In genomic region chr9:91948423-91949292, GRCh38 we compare ENCODE assay signal across 8 cellular contexts. TPM values are rescaled to one million over a fixed set of nuclear protein-coding genes. Genes with fewer than 3 reads are reported as not detected.
DNase-seq lines count a peak whose midpoint lies in the region; ATAC-seq and TF ChIP-seq lines count a peak whose summit lies in the region.

No MANE protein-coding gene starts in this region.

- intact Hi-C loops in left lung (cut with DNase I), result no loop called here

- no peaks in the 10 kb centered on the region for H3K4me1 ChIP-seq in NT2/D1 (ENCODE audit: insufficient read depth, insufficient read length)
- H3K4me1 ChIP-seq in left lung, result peaks cover 21% of the 10 kb centered on the region in 2 donors
- H3K4me1 ChIP-seq in thoracic aorta (ENCODE audit: control insufficient read depth in 1 of 2, low read depth in 2 of 2), result peaks cover 0 to 18% of the 10 kb centered on the region in 2 donors

- H3K36me3 ChIP-seq in NT2/D1 (ENCODE audit: insufficient read depth, insufficient read length, low read length), result no peaks in the 10 kb centered on the region
- H3K36me3 ChIP-seq in left lung, result no peaks in the 10 kb centered on the region
- no peaks in the 10 kb centered on the region for H3K36me3 ChIP-seq in thoracic aorta

- TF ChIP-seq CTCF in chondrocyte (IDR thresholded peaks at IDR 0.05) (peak; percentile 66), left lung (IDR thresholded peaks at IDR 0.05) (no peak), thoracic aorta (IDR thresholded peaks at IDR 0.05) (no peak)

- peak; percentile 1 to 78 (median 75) for DNase-seq in NCI-H1417 (lab: John Stamatoyannopoulos, UW)
- no peak for DNase-seq in NCI-H1417 treated with DMSO at 0.1 percent for 48 hours (lab: John Stamatoyannopoulos, UW)
- DNase-seq in NT2/D1 (ENCODE audit: low read depth, low spot score), result no peak
- no peak for DNase-seq in chondrocyte (ENCODE audit: low spot score)
- no peak for DNase-seq in left lung
- no peak for DNase-seq in thoracic aorta (ENCODE audit: low spot score)
- no peak for DNase-seq in midbrain (lab: John Stamatoyannopoulos, UW)

- ATAC-seq in left lung, result peak; percentile 70
- ATAC-seq in thoracic aorta (ENCODE audit: insufficient number of reproducible peaks, low FRiP score, low read depth), result no peak
- no peak for ATAC-seq in GM18909 (IDR thresholded peaks at IDR 0.05; ENCODE audit: poor library complexity, unreplicated experiment)

- peaks cover 4% of the 10 kb centered on the region for H3K9me3 Mint-ChIP-seq in chondrocyte (ENCODE audit: low read depth)

- H3K9ac ChIP-seq in NT2/D1 (ENCODE audit: insufficient read length, low read depth), result peak overlapping the region; percentile 84

- H3K9me3 ChIP-seq in NT2/D1 (ENCODE audit: insufficient read depth, low read length) (no peaks in the 10 kb centered on the region), left lung (no peaks in the 10 kb centered on the region), thoracic aorta (no peaks in the 10 kb centered on the region)

- H3K27me3 Mint-ChIP-seq in chondrocyte (ENCODE audit: low read depth), result no peaks in the 10 kb centered on the region

- H3K27me3 ChIP-seq in NT2/D1 (ENCODE audit: insufficient read depth, insufficient read length), result peaks cover 30% of the 10 kb centered on the region
- H3K27me3 ChIP-seq in left lung, result peaks cover 52 to 91% of the 10 kb centered on the region in 2 donors
- no peaks in the 10 kb centered on the region for H3K27me3 ChIP-seq in thoracic aorta (replicated peaks; ENCODE audit: insufficient read depth)

- H3K4me3 ChIP-seq in NT2/D1 (ENCODE audit: insufficient read length, low read depth), result peak overlapping the region; percentile 72
- peak overlapping the region; percentile 32 to 37 for H3K4me3 ChIP-seq in left lung
- H3K4me3 ChIP-seq in thoracic aorta, result peak overlapping the region; percentile 62

- H3K27ac Mint-ChIP-seq in chondrocyte (ENCODE audit: unreplicated experiment), result no peak overlapping the region

- H3K4me3 Mint-ChIP-seq in chondrocyte (ENCODE audit: unreplicated experiment), result peak overlapping the region; percentile 73

- peak overlapping the region in 1 of 2 donors; percentile 68 for H3K27ac ChIP-seq in left lung
- H3K27ac ChIP-seq in thoracic aorta, result no peak overlapping the region

- peaks cover 42% of the 10 kb centered on the region for H3K4me1 Mint-ChIP-seq in chondrocyte (ENCODE audit: low read depth)

- no peaks in the 10 kb centered on the region for H3K36me3 Mint-ChIP-seq in chondrocyte (ENCODE audit: low read depth)

RNA-seq across cellular contexts. Expression of gene ROR2, which starts 1.4 kb away (rescaled TPM):
- total RNA-seq in chondrocyte, result 16.0 to 19.4 TPM (median 18.6 TPM) in 3 replicates
- total RNA-seq in left lung, result 10 to 100 TPM; 11.5 to 11.8 TPM
- total RNA-seq in thoracic aorta, result under 1 TPM; 0.21 to 0.68 TPM

Comparison
In these comparisons a context has a peak if more than half of its experiments do, and no peak if none do; other contexts are left out.
1. DNase-seq: peak in NCI-H1417 (3 of 3); none in NCI-H1417 treated with DMSO at 0.1 percent for 48 hours (single experiment), NT2/D1 (single experiment), chondrocyte (single experiment), left lung (0 of 2), thoracic aorta (single experiment) and midbrain (single experiment).
2. RNA of gene ROR2, which starts 1.4 kb away (total RNA-seq): 16.0 to 19.4 TPM in chondrocyte and 11.5 to 11.8 TPM in left lung; 0.21 to 0.68 TPM in thoracic aorta; every median in the first group is over 4 times any median in the second.
3. Peak in every context shown above with its lines, with median percentiles within 50 percentile points of each other: H3K4me3 ChIP-seq.